Comparison of ENCODE assay signal across 21 cellular contexts in the genomic region with DNA sequence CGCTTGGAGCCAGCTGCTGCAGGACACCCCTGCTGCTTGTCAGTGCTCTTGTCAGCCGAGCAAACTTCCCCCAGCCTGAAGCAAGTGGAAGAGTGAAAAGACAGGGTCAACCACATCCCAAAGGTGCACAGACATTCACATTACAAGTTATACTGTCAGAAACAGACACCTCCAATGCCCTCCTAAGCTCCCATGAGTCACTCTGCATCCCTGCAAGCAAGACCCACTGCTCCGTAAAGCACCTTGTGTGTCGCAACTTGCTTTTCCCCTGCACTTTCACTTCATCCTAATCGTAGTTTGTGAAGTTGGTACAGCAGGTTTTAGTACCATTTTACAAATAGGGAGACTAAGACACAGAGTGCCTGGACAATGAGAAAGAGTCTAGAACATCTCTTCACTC. TPM values are rescaled to one million over a fixed set of nuclear protein-coding genes. Genes with fewer than 3 reads are reported as not detected.
DNase-seq lines count a peak whose midpoint lies in the region; ATAC-seq, FAIRE-seq and TF ChIP-seq lines count a peak whose summit lies in the region.
"Had no signal": no experiment of that assay in that cellular context is flagged by ENCODE, and none has a peak within 500 bp of the region (broad histone marks: within the 10 kb centered on the region; RNA-seq: fewer than 3 reads in every experiment).

No MANE protein-coding gene starts in this region.

- no peak overlapping the region for H2BK15ac ChIP-seq in H1 (ENCODE audit: low read length)

- no peaks in the 10 kb centered on the region for H3K79me1 ChIP-seq in H1 (ENCODE audit: low read depth, low read length)

- no peak overlapping the region for H3K18ac ChIP-seq in H1 (ENCODE audit: extremely low read depth, low read length)

- H3K27me3 ChIP-seq in PC-9 (ENCODE audit: insufficient read depth, low read depth) (no peaks in the 10 kb centered on the region), H1 (replicated peaks in 1 of 4; ENCODE audit: control insufficient read depth in 3 of 4, extremely low read depth in 1 of 4, insufficient read depth in 3 of 4, low read length in 3 of 4) (no peaks in the 10 kb centered on the region)
- H3K27me3 ChIP-seq: upper lobe of left lung had no signal

- POLR2A ChIA-PET in PC-9 (lab: Charles Lee; ENCODE audit: unreplicated experiment) (no interaction called here), H1 (lab: Charles Lee; ENCODE audit: partially characterized antibody) (no interaction called here)

- no peak overlapping the region for H4K91ac ChIP-seq in H1 (replicated peaks; ENCODE audit: insufficient read length, low read length)

- no peak overlapping the region for H2BK12ac ChIP-seq in H1 (ENCODE audit: low read depth, low read length)

- H2BK5ac ChIP-seq in H1 (ENCODE audit: low read depth, low read length) = no peak overlapping the region

- WGBS in H1 (ENCODE audit: extremely low coverage in 1 of 2, insufficient coverage in 1 of 2, insufficient read length in 1 of 2, insufficient replicate concordance in 2 of 2, low coverage in 1 of 2, low lambda C conversion rate in 2 of 2, missing lambda C conversion rate in 1 of 2), 2 experiments = 81% methylated on average over 5 of the region's 5 CpGs; no CpG with 5 or more reads in 1 of the 2 experiments

- no peaks in the 10 kb centered on the region for H3K23me2 ChIP-seq in H1 (ENCODE audit: low read depth, low read length)

- H3K36me3 ChIP-seq in PC-9 (ENCODE audit: low read depth) (no peaks in the 10 kb centered on the region), H1 (ENCODE audit: control insufficient read depth in 2 of 4, insufficient read depth in 4 of 4, low read length in 3 of 4) (no peaks in the 10 kb centered on the region)
- H3K36me3 ChIP-seq: upper lobe of left lung had no signal

- TF ChIP-seq CTCF in PC-9 (conservative IDR thresholded peaks at IDR 0.05) = no peak
- TF ChIP-seq CTCF in H1 (IDR thresholded peaks at IDR 0.05; ENCODE audit: control extremely low read depth in 1 of 3, insufficient read depth in 1 of 3, low read depth in 1 of 3, low read length in 3 of 3) = no peak

- H3K27ac ChIP-seq in PC-9 (no peak overlapping the region), H1 (ENCODE audit: low read depth, low read length) (no peak overlapping the region)
- H3K27ac ChIP-seq: coronary artery, upper lobe of left lung had no signal

- no peaks in the 10 kb centered on the region for H3K9me3 ChIP-seq in PC-9 (ENCODE audit: insufficient read depth, low read depth)
- H3K9me3 ChIP-seq in H1 (ENCODE audit: insufficient read depth in 2 of 2, low read depth in 1 of 2, low read length in 1 of 2) = no peaks in the 10 kb centered on the region
- H3K9me3 ChIP-seq: upper lobe of left lung had no signal

- no peak overlapping the region for H3K14ac ChIP-seq in H1 (ENCODE audit: insufficient read length)

- no peak overlapping the region for H4K8ac ChIP-seq in H1 (ENCODE audit: extremely low read depth, insufficient read depth, low read length)

- H2BK20ac ChIP-seq in H1 (ENCODE audit: low read length) = no peak overlapping the region

- no peak overlapping the region for H3K23ac ChIP-seq in H1 (ENCODE audit: insufficient read length)

- H3K79me2 ChIP-seq in PC-9 (ENCODE audit: low read depth) = no peaks in the 10 kb centered on the region
- no peaks in the 10 kb centered on the region for H3K79me2 ChIP-seq in H1 (ENCODE audit: control insufficient read depth in 1 of 2, insufficient read depth in 2 of 2, low read length in 2 of 2)

- no peak for ATAC-seq in GM21528 (IDR thresholded peaks at IDR 0.05; ENCODE audit: low FRiP score, unreplicated experiment)
- no peak for ATAC-seq in GM19395 (IDR thresholded peaks at IDR 0.05; ENCODE audit: unreplicated experiment)
- ATAC-seq: activated T-helper 17 cell treated with anti-CD3 and anti-CD28 coated beads, Interleukin-2, amount 50 U/mL, for 72 hours; HCT116 had no signal

- H3K4me3 ChIP-seq in PC-9 (no peak overlapping the region), H1 (ENCODE audit: extremely low read depth in 1 of 4, insufficient read depth in 2 of 4, low read depth in 3 of 4, low read length in 4 of 4) (no peak overlapping the region)
- H3K4me3 ChIP-seq: coronary artery, upper lobe of left lung had no signal

- DNase-seq in HT1080 (ENCODE audit: low read depth) (peak; percentile 32), PC-9 (no peak), H1 (ENCODE audit: low read depth in 1 of 2, low spot score in 2 of 2) (no peak), renal cortical epithelial cell (ENCODE audit: low read depth) (peak; percentile 60)
- no peak for DNase-seq in activated CD4-positive, alpha-beta T cell treated with anti-CD3 and anti-CD28 coated beads for 48 hours
- DNase-seq in activated CD4-positive, alpha-beta T cell treated with anti-CD3 and anti-CD28 coated beads, Interleukin-2, amount 50 U/mL, for 48 hours = no peak
- DNase-seq: activated CD4-positive, alpha-beta T cell treated with anti-CD3 and anti-CD28 coated beads, Interleukin-2, amount 10 ng/mL, durations not matched to agents 7 days and 5 days; CD8-positive, alpha-beta memory T cell; DMS53; NCI-H1048; NCI-H2029; NCI-H226; stimulated activated CD4-positive, alpha-beta T cell treated with anti-CD3 and anti-CD28 coated beads, Interleukin-4, amount 100 ng/mL, for 4 hours; upper lobe of left lung had no signal

- H3K9ac ChIP-seq in H1 (replicated peaks in 1 of 4; ENCODE audit: extremely low read depth in 1 of 4, low read depth in 3 of 4, low read length in 3 of 4) = no peak overlapping the region

- H3K9me2 ChIP-seq in PC-9 (ENCODE audit: insufficient read depth) = no peaks in the 10 kb centered on the region

- H2BK120ac ChIP-seq in H1 (replicated peaks; ENCODE audit: low read depth, low read length) = no peak overlapping the region

- H3K4ac ChIP-seq in H1 (replicated peaks; ENCODE audit: insufficient read length, low read depth, low read length) = no peak overlapping the region

- TF ChIP-seq RAD21 in H1 (IDR thresholded peaks at IDR 0.05 in 1 of 2, conservative IDR thresholded peaks at IDR 0.05 in 1 of 2; ENCODE audit: low read depth in 2 of 2, low read length in 2 of 2) = no peak

- H3K4me1 ChIP-seq in PC-9 (replicated peaks; ENCODE audit: insufficient read depth) = no peaks in the 10 kb centered on the region
- peaks cover 0 to 3% (median 0%) of the 10 kb centered on the region in 4 experiments; a peak in 1 of 7 replicates for H3K4me1 ChIP-seq in H1 (replicated peaks in 1 of 4; ENCODE audit: control insufficient read depth in 3 of 4, insufficient read depth in 4 of 4, low read length in 3 of 4)
- H3K4me1 ChIP-seq: upper lobe of left lung had no signal

- H3F3A ChIP-seq in PC-9 (ENCODE audit: insufficient read depth, low read depth) = no peaks in the 10 kb centered on the region

- no TSS peak for BruUV-seq in PC-9 (replicated peaks; lab: Mats Ljungman, UMichigan)

- intact Hi-C loops in PC-9 (cut with micrococcal nuclease; ENCODE audit: unreplicated experiment) = no loop called here

- CTCF ChIA-PET in PC-9 (lab: Charles Lee) = no interaction called here
- CTCF ChIA-PET in H1 (lab: Charles Lee; ENCODE audit: partially characterized antibody) = no interaction called here

- H4K5ac ChIP-seq in H1 (ENCODE audit: insufficient read length, low read depth, low read length) = no peak overlapping the region

- TF ChIP-seq POLR2A in H1 (IDR thresholded peaks at IDR 0.05; ENCODE audit: control extremely low read depth in 1 of 2, low read depth in 2 of 2, low read length in 2 of 2) = no peak

- peak; percentile 48 for FAIRE-seq in H1 (lab: Jason Lieb, UNC)
- FAIRE-seq: endometrium had no signal

- H3K4me2 ChIP-seq in PC-9 (peak overlapping the region; percentile 43; the same call in 1 of the 2 replicates), H1 (ENCODE audit: insufficient read depth in 1 of 2, low read depth in 2 of 2, low read length in 2 of 2) (no peak overlapping the region)

- no peak for TF ChIP-seq EP300 in H1 (IDR thresholded peaks at IDR 0.05; ENCODE audit: borderline replicate concordance in 1 of 2, low read depth in 2 of 2, low read length in 2 of 2)

- no peak overlapping the region for H3K56ac ChIP-seq in H1 (replicated peaks; ENCODE audit: insufficient read length, low read depth, low read length)

- no peaks in the 10 kb centered on the region for H4K20me1 ChIP-seq in PC-9 (ENCODE audit: insufficient read depth)
- no peaks in the 10 kb centered on the region for H4K20me1 ChIP-seq in H1 (replicated peaks in 1 of 2; ENCODE audit: control insufficient read depth in 1 of 2, insufficient read depth in 2 of 2, low read length in 2 of 2)

- no peak overlapping the region for H2AK5ac ChIP-seq in H1 (ENCODE audit: low read depth, low read length)

- no peak overlapping the region for H2AFZ ChIP-seq in PC-9
- H2AFZ ChIP-seq in H1 (ENCODE audit: low read length) = peak overlapping the region; percentile 94

TF ChIP-seq in H1, 55 proteins besides CTCF, POLR2A, EP300 and RAD21:
- TF ChIP-seq CEBPB (IDR thresholded peaks at IDR 0.05; ENCODE audit: low read depth, low read length) (0 out of 2 replicates have a peak, but pooled peaks have one; percentile 22), CTBP2 (IDR thresholded peaks at IDR 0.05; ENCODE audit: borderline replicate concordance, insufficient read depth, insufficient read length, low read length) (no peak)

RNA-seq across cellular contexts. Expression of gene KCNH1, which starts 51.1 kb away (rescaled TPM):
- 2.4 and 3.1 TPM in 2 replicates for total RNA-seq in HT1080 (2014; rRNA removed; shearing (Covaris generic))
- polyA plus RNA-seq in HT1080 (2015; cell fraction: cytosol; rRNA removed) = 1.1 and 1.4 TPM in 2 replicates
- polyA plus RNA-seq in HT1080 (2015; cell fraction: nucleus; rRNA removed) = 1.6 and 1.9 TPM in 2 replicates
- not detected in 2 replicates for total RNA-seq in PC-9 (2021)
- total RNA-seq in H1 (2021; fragmentation: NEBNext Ultra II Directional; extraction: Animal tissue kit (Norgen Biotek cat#: 25700)) = 0.34 and 0.38 TPM in 2 replicates
- polyA plus RNA-seq in H1 (2011; rRNA removed) = 0.27 and 0.33 TPM in 2 replicates
- polyA plus RNA-seq in H1 (2011; cell fraction: cytosol; rRNA removed) = 0.08 TPM
- polyA plus RNA-seq in H1 (2011; cell fraction: nucleus; rRNA removed) = 0.50 TPM
- polyA plus RNA-seq in H1 (2012, experiment 1 of 2) = 0.04 to 0.09 TPM (median 0.08 TPM) in 3 of 4 replicates, not detected in the other
- polyA plus RNA-seq in H1 (2012, experiment 2 of 2) = 0.08 TPM
- 0.14 TPM for polyA plus RNA-seq in H1 (2013, experiment 1 of 2)
- polyA plus RNA-seq in H1 (2013, experiment 2 of 2) = 0.15 TPM
- 0.90 and 2.1 TPM in 2 replicates for polyA minus RNA-seq in H1 (2011; rRNA and poly(A)+ RNA removed)
- polyA minus RNA-seq in H1 (2011; cell fraction: cytosol; rRNA and poly(A)+ RNA removed) = not detected
- polyA minus RNA-seq in H1 (2011; cell fraction: nucleus; rRNA and poly(A)+ RNA removed) = 1.6 TPM
- 7.1 and 18.3 TPM in 2 replicates for total RNA-seq in renal cortical epithelial cell
- total RNA-seq: activated CD4-positive, alpha-beta T cell treated with anti-CD3 and anti-CD28 coated beads, Interleukin-2, amount 10 ng/mL, durations not matched to agents 7 days and 5 days; activated T-helper 17 cell treated with anti-CD3 and anti-CD28 coated beads, Interleukin-2, amount 50 U/mL, for 72 hours; CD8-positive, alpha-beta memory T cell; lung microvascular endothelial cell had no signal
- polyA plus RNA-seq: CD8-positive, alpha-beta memory T cell had no signal

Comparison
In these comparisons a context has a peak if more than half of its experiments do, and no peak if none do; other contexts are left out.
1. DNase-seq: peak in HT1080 (single experiment) and renal cortical epithelial cell (single experiment); none in PC-9 (0 of 2), H1 (0 of 2), activated CD4-positive, alpha-beta T cell treated with anti-CD3 and anti-CD28 coated beads for 48 hours (single experiment) and activated CD4-positive, alpha-beta T cell treated with anti-CD3 and anti-CD28 coated beads, Interleukin-2, amount 50 U/mL, for 48 hours (0 of 2).